Comparison of ENCODE assay signal across 15 cellular contexts in genomic region chr6:106421491-106421890, GRCh38.
"Had no signal": no experiment of that assay in that cellular context is flagged by ENCODE, and none has a peak within 500 bp of the region (broad histone marks: within the 10 kb centered on the region; RNA-seq: fewer than 3 reads in every experiment).

No MANE protein-coding gene starts in this region.

- H3K36me3 ChIP-seq: heart left ventricle, neural progenitor cell, spleen, suprapubic skin had no signal

- H3K9me3 ChIP-seq: esophagus squamous epithelium, heart left ventricle, psoas muscle, spleen, suprapubic skin had no signal

- H3K27me3 ChIP-seq: esophagus squamous epithelium, foreskin keratinocyte, neural progenitor cell, suprapubic skin had no signal

- ATAC-seq: foreskin keratinocyte, heart left ventricle, left colon, psoas muscle, sciatic nerve had no signal

- H3K4me3 ChIP-seq: esophagus squamous epithelium, heart left ventricle, neural progenitor cell, psoas muscle, spleen, suprapubic skin had no signal

- DNase-seq: activated CD4-positive, alpha-beta T cell treated with anti-CD3 and anti-CD28 coated beads, Interleukin-2, amount 50 U/mL, for 48 hours; activated CD4-positive, CD25-positive, alpha-beta regulatory T cell treated with anti-CD3 and anti-CD28 coated beads, Interleukin-2, amount 50 U/mL, for 72 hours; activated naive CD4-positive, alpha-beta T cell treated with anti-CD3 and anti-CD28 coated beads, Interleukin-2, amount 10 ng/mL, durations not matched to agents 7 days and 5 days; central memory CD4-positive, alpha-beta T cell; cortex of kidney; effector CD4-positive, alpha-beta T cell; esophagus squamous epithelium; heart left ventricle; left colon; psoas muscle; spleen had no signal
